8 cellular contexts compared by ENCODE assay signal in genomic region chr1:226121049-226121586, GRCh38. TPM values are rescaled to one million over a fixed set of nuclear protein-coding genes. Genes with fewer than 3 reads are reported as not detected.
DNase-seq lines count a peak whose midpoint lies in the region; ATAC-seq, FAIRE-seq and TF ChIP-seq lines count a peak whose summit lies in the region.

No MANE protein-coding gene starts in this region.

- H2BK12ac ChIP-seq in H1 (ENCODE audit: low read depth, low read length) = peak overlapping the region; percentile 92; the same call in 1 of the 2 replicates

- H3K9ac ChIP-seq in NT2/D1 (ENCODE audit: insufficient read length, low read depth) (peak overlapping the region; percentile 69), H1 (replicated peaks in 1 of 4; ENCODE audit: extremely low read depth in 1 of 4, low read depth in 3 of 4, low read length in 3 of 4) (no peak overlapping the region)

- WGBS in H1 (ENCODE audit: extremely low coverage in 1 of 2, insufficient coverage in 1 of 2, insufficient read length in 1 of 2, insufficient replicate concordance in 2 of 2, low coverage in 1 of 2, low lambda C conversion rate in 2 of 2, missing lambda C conversion rate in 1 of 2), 2 experiments = 17% methylated on average over 27 of the region's 37 CpGs; no CpG with 5 or more reads in 1 of the 2 experiments
- WGBS in pancreas, 2 donors = 14 to 15% methylated on average over 36 to 37 of the region's 37 CpGs

- H4K20me1 ChIP-seq in H1 (replicated peaks in 1 of 2; ENCODE audit: control insufficient read depth in 1 of 2, insufficient read depth in 2 of 2, low read length in 2 of 2) = no peaks in the 10 kb centered on the region

- H3K27me3 ChIP-seq in CD8-positive, alpha-beta memory T cell (ENCODE audit: insufficient read depth, low read length, poor library complexity, severe bottlenecking) = no peaks in the 10 kb centered on the region
- H3K27me3 ChIP-seq in NT2/D1 (ENCODE audit: insufficient read depth, insufficient read length) = peaks cover 13% of the 10 kb centered on the region
- peaks cover 0 to 7% (median 4%) of the 10 kb centered on the region in 4 experiments; a peak in 3 of 7 replicates for H3K27me3 ChIP-seq in H1 (replicated peaks in 1 of 4; ENCODE audit: control insufficient read depth in 3 of 4, extremely low read depth in 1 of 4, insufficient read depth in 3 of 4, low read length in 3 of 4)
- H3K27me3 ChIP-seq in pancreas = no peaks in the 10 kb centered on the region

- POLR2A ChIA-PET in CD8-positive, alpha-beta memory T cell (lab: Charles Lee) = interaction anchor here (0.6 to 2.0 kb wide), 5 partner anchors 11 to 122 kb away, joined by 3 to 18 read pairs (median 5); partner anchors contain the start of gene SDE2
- POLR2A ChIA-PET in H1 (lab: Charles Lee; ENCODE audit: partially characterized antibody) = interaction anchor here (0.7 to 5.0 kb wide), 12 partner anchors 7 to 188 kb away, joined by 3 to 47 read pairs (median 4); partner anchors contain the start of genes H3-3A, LIN9 and SDE2

- TF ChIP-seq POLR2A in H1 (IDR thresholded peaks at IDR 0.05; ENCODE audit: control extremely low read depth in 1 of 2, low read depth in 2 of 2, low read length in 2 of 2) = no peak

- peak overlapping the region; percentile 66; the same call in 1 of the 2 replicates for H2BK5ac ChIP-seq in H1 (ENCODE audit: low read depth, low read length)

- 0 out of 2 replicates have a peak overlapping the region, but pooled peaks have one; percentile 15 for H2BK20ac ChIP-seq in H1 (ENCODE audit: low read length)

- H4K91ac ChIP-seq in H1 (replicated peaks; ENCODE audit: insufficient read length, low read length) = peak overlapping the region; percentile 69

- H3K36me3 Mint-ChIP-seq in CD8-positive, alpha-beta memory T cell = no peaks in the 10 kb centered on the region

- peak overlapping the region; percentile 49 for H3K4me3 ChIP-seq in CD8-positive, alpha-beta memory T cell (ENCODE audit: low read length)
- H3K4me3 ChIP-seq in NT2/D1 (ENCODE audit: insufficient read length, low read depth) (peak overlapping the region; percentile 54), H1 (ENCODE audit: extremely low read depth in 1 of 4, insufficient read depth in 2 of 4, low read depth in 3 of 4, low read length in 4 of 4) (peak overlapping the region in 3 of 4 experiments; percentile 53 to 89 (median 54); a peak in 6 of 8 replicates), pancreas (peak overlapping the region; percentile 41 to 80 (median 69))

- no peak overlapping the region for H3K4ac ChIP-seq in H1 (replicated peaks; ENCODE audit: insufficient read length, low read depth, low read length)

- H3K4me1 Mint-ChIP-seq in CD8-positive, alpha-beta memory T cell = peaks cover 18 to 36% (median 26%) of the 10 kb centered on the region in 3 donors

- H2BK120ac ChIP-seq in H1 (replicated peaks; ENCODE audit: low read depth, low read length) = peak overlapping the region; percentile 5

- DNase-seq in CD8-positive, alpha-beta memory T cell = no peak
- DNase-seq in NT2/D1 (ENCODE audit: low read depth, low spot score) = no peak
- DNase-seq in H1 (ENCODE audit: low read depth in 1 of 2, low spot score in 2 of 2) = no peak
- no peak for DNase-seq in pancreas
- DNase-seq in stimulated activated CD4-positive, alpha-beta T cell treated with anti-CD3 and anti-CD28 coated beads, Interleukin-2, amount 100 ng/mL, for 48 hours = no peak
- DNase-seq in NCI-H1105 (lab: John Stamatoyannopoulos, UW) = no peak
- no peak for DNase-seq in inferior parietal cortex (ENCODE audit: extremely low spot score)
- DNase-seq in A172 (ENCODE audit: low spot score) = no peak

- no peak overlapping the region for H2AK5ac ChIP-seq in H1 (ENCODE audit: low read depth, low read length)

- intact Hi-C loops in pancreas (cut with DNase I) = loop anchor here in 1 of 3 donors (5.0 kb wide), 1 partner anchor 54 kb away; no protein-coding TSS in a partner anchor

- no peak for TF ChIP-seq RAD21 in H1 (IDR thresholded peaks at IDR 0.05 in 1 of 2, conservative IDR thresholded peaks at IDR 0.05 in 1 of 2; ENCODE audit: low read depth in 2 of 2, low read length in 2 of 2)

- no peak overlapping the region for H3K56ac ChIP-seq in H1 (replicated peaks; ENCODE audit: insufficient read length, low read depth, low read length)

- H3K79me2 ChIP-seq in H1 (ENCODE audit: control insufficient read depth in 1 of 2, insufficient read depth in 2 of 2, low read length in 2 of 2) = no peaks in the 10 kb centered on the region

- 0 out of 2 replicates have a peak overlapping the region, but pooled peaks have one; percentile 18 for H2BK15ac ChIP-seq in H1 (ENCODE audit: low read length)

- CTCF ChIA-PET in CD8-positive, alpha-beta memory T cell (lab: Charles Lee) = interaction anchor here (0.8 to 3.4 kb wide), 12 partner anchors 11 to 212 kb away, joined by 3 to 39 read pairs (median 4); partner anchors contain the start of gene H3-3A
- CTCF ChIA-PET in H1 (lab: Charles Lee; ENCODE audit: partially characterized antibody) = interaction anchor here (0.6 to 6.6 kb wide), 15 partner anchors 11 to 101 kb away, joined by 3 to 53 read pairs (median 5); no protein-coding TSS in a partner anchor

- H3K14ac ChIP-seq in H1 (ENCODE audit: insufficient read length) = no peak overlapping the region

- peaks cover 2 to 4% of the 10 kb centered on the region in 2 donors for H3K27me3 Mint-ChIP-seq in CD8-positive, alpha-beta memory T cell

- peak overlapping the region; percentile 84 to 97; a peak in 3 of 4 replicates for H3K4me2 ChIP-seq in H1 (ENCODE audit: insufficient read depth in 1 of 2, low read depth in 2 of 2, low read length in 2 of 2)

- no peaks in the 10 kb centered on the region for H3K79me1 ChIP-seq in H1 (ENCODE audit: low read depth, low read length)

- H3K36me3 ChIP-seq in CD8-positive, alpha-beta memory T cell (ENCODE audit: insufficient read depth, low read length) = no peaks in the 10 kb centered on the region
- no peaks in the 10 kb centered on the region for H3K36me3 ChIP-seq in NT2/D1 (ENCODE audit: insufficient read depth, insufficient read length, low read length)
- no peaks in the 10 kb centered on the region for H3K36me3 ChIP-seq in H1 (ENCODE audit: control insufficient read depth in 2 of 4, insufficient read depth in 4 of 4, low read length in 3 of 4)
- no peaks in the 10 kb centered on the region for H3K36me3 ChIP-seq in pancreas

- no peak for TF ChIP-seq CTCF in H1 (IDR thresholded peaks at IDR 0.05; ENCODE audit: control extremely low read depth in 1 of 3, insufficient read depth in 1 of 3, low read depth in 1 of 3, low read length in 3 of 3)
- TF ChIP-seq CTCF in pancreas (IDR thresholded peaks at IDR 0.05) = no peak

- FAIRE-seq in H1 (lab: Jason Lieb, UNC) (no peak), pancreas (lab: Jason Lieb, UNC) (no peak)

- peak overlapping the region; percentile 71 to 92 (median 84) for H3K27ac Mint-ChIP-seq in CD8-positive, alpha-beta memory T cell

- no peak for ATAC-seq in pancreas

- H2AFZ ChIP-seq in H1 (ENCODE audit: low read length) = peak overlapping the region; percentile 67; the same call in 1 of the 2 replicates

- peaks cover 25% of the 10 kb centered on the region for H3K4me1 ChIP-seq in CD8-positive, alpha-beta memory T cell (ENCODE audit: insufficient read depth, low read length)
- peaks cover 30% of the 10 kb centered on the region for H3K4me1 ChIP-seq in NT2/D1 (ENCODE audit: insufficient read depth, insufficient read length)
- H3K4me1 ChIP-seq in H1 (replicated peaks in 1 of 4; ENCODE audit: control insufficient read depth in 3 of 4, insufficient read depth in 4 of 4, low read length in 3 of 4) = peaks cover 4 to 27% (median 14%) of the 10 kb centered on the region in 4 experiments
- peaks cover 0 to 23% (median 0%) of the 10 kb centered on the region in 3 donors for H3K4me1 ChIP-seq in pancreas

- H3K23me2 ChIP-seq in H1 (ENCODE audit: low read depth, low read length) = peaks cover 6% of the 10 kb centered on the region; the same call in 1 of the 2 replicates

- H3K18ac ChIP-seq in H1 (ENCODE audit: extremely low read depth, low read length) = peak overlapping the region; percentile 93

- H4K5ac ChIP-seq in H1 (ENCODE audit: insufficient read length, low read depth, low read length) = no peak overlapping the region

- no peak overlapping the region for H3K23ac ChIP-seq in H1 (ENCODE audit: insufficient read length)

- no peak overlapping the region for H3K27ac ChIP-seq in CD8-positive, alpha-beta memory T cell (ENCODE audit: low read depth, low read length)
- H3K27ac ChIP-seq in H1 (ENCODE audit: low read depth, low read length) (no peak overlapping the region), pancreas (peak overlapping the region in 3 of 4 donors; percentile 80 to 95 (median 94))

- H3K9me3 ChIP-seq in CD8-positive, alpha-beta memory T cell (ENCODE audit: low read length) = no peaks in the 10 kb centered on the region
- H3K9me3 ChIP-seq in NT2/D1 (ENCODE audit: insufficient read depth, low read length) = peaks cover 2% of the 10 kb centered on the region; the same call in 1 of the 2 replicates
- no peaks in the 10 kb centered on the region for H3K9me3 ChIP-seq in H1 (ENCODE audit: insufficient read depth in 2 of 2, low read depth in 1 of 2, low read length in 1 of 2)
- no peaks in the 10 kb centered on the region for H3K9me3 ChIP-seq in pancreas

- peak overlapping the region; percentile 60; the same call in 1 of the 2 replicates for H4K8ac ChIP-seq in H1 (ENCODE audit: extremely low read depth, insufficient read depth, low read length)

- TF ChIP-seq EP300 in H1 (IDR thresholded peaks at IDR 0.05; ENCODE audit: borderline replicate concordance in 1 of 2, low read depth in 2 of 2, low read length in 2 of 2) = no peak

- peak overlapping the region; percentile 71 to 90 (median 86) for H3K4me3 Mint-ChIP-seq in CD8-positive, alpha-beta memory T cell

- no peaks in the 10 kb centered on the region for H3K9me3 Mint-ChIP-seq in CD8-positive, alpha-beta memory T cell

TF ChIP-seq in H1, 55 proteins besides CTCF, POLR2A, EP300 and RAD21 (continues in another document):
- peak; percentile 30 for TF ChIP-seq ASH2L (IDR thresholded peaks at IDR 0.05; ENCODE audit: low read length)
- TF ChIP-seq MAX (IDR thresholded peaks at IDR 0.05) = peak; percentile 6

RNA-seq across cellular contexts. Expression of gene H3-3A, which starts 58.6 kb away (rescaled TPM):
- 100 to 1,000 TPM; 356 to 372 TPM for total RNA-seq in CD8-positive, alpha-beta memory T cell
- 803 TPM for polyA plus RNA-seq in CD8-positive, alpha-beta memory T cell
- total RNA-seq in H1 (2021; fragmentation: NEBNext Ultra II Directional; extraction: Animal tissue kit (Norgen Biotek cat#: 25700)) = 1,213 and 1,223 TPM in 2 replicates
- polyA plus RNA-seq in H1 (2011; rRNA removed) (760 and 1,157 TPM in 2 replicates), pancreas (100 to 1,000 TPM; 329 to 427 TPM)
- 1,155 TPM for polyA plus RNA-seq in H1 (2011; cell fraction: cytosol; rRNA removed)
- 408 TPM for polyA plus RNA-seq in H1 (2011; cell fraction: nucleus; rRNA removed)
- 555 to 853 TPM (median 714 TPM) in 4 replicates for polyA plus RNA-seq in H1 (2012, experiment 1 of 2)
- polyA plus RNA-seq in H1 (2012, experiment 2 of 2) = 650 TPM
- polyA plus RNA-seq in H1 (2013, experiment 1 of 2) = 1,534 TPM
- polyA plus RNA-seq in H1 (2013, experiment 2 of 2) = 1,619 TPM
- 222 and 228 TPM in 2 replicates for polyA minus RNA-seq in H1 (2011; rRNA and poly(A)+ RNA removed)
- polyA minus RNA-seq in H1 (2011; cell fraction: cytosol; rRNA and poly(A)+ RNA removed) = 287 TPM
- 109 TPM for polyA minus RNA-seq in H1 (2011; cell fraction: nucleus; rRNA and poly(A)+ RNA removed)
- total RNA-seq in pancreas = 100 to 1,000 TPM; 122 to 302 (median 193) TPM
- 429 and 466 TPM in 2 replicates for total RNA-seq in A172 (2014; rRNA removed; shearing (Covaris generic))

Comparison
In these comparisons a context has a peak if more than half of its experiments do, and no peak if none do; other contexts are left out.
1. H3K27ac ChIP-seq: peak in pancreas (3 of 4); none in CD8-positive, alpha-beta memory T cell (single experiment) and H1 (single experiment).
2. Peak in every context shown above with its lines, with median percentiles within 50 percentile points of each other: H3K4me3 ChIP-seq.